1 cellular context compared by ENCODE assay signal in genomic region chr2:162582357-162582798, GRCh38.
TF ChIP-seq lines count a peak whose summit lies in the region.

No MANE protein-coding gene starts in this region.

TF ChIP-seq in HepG2, 621 proteins besides CTCF, POLR2A, EP300 and RAD21 (continued from another document and continues in another):
- TF ChIP-seq, protein P1, sequence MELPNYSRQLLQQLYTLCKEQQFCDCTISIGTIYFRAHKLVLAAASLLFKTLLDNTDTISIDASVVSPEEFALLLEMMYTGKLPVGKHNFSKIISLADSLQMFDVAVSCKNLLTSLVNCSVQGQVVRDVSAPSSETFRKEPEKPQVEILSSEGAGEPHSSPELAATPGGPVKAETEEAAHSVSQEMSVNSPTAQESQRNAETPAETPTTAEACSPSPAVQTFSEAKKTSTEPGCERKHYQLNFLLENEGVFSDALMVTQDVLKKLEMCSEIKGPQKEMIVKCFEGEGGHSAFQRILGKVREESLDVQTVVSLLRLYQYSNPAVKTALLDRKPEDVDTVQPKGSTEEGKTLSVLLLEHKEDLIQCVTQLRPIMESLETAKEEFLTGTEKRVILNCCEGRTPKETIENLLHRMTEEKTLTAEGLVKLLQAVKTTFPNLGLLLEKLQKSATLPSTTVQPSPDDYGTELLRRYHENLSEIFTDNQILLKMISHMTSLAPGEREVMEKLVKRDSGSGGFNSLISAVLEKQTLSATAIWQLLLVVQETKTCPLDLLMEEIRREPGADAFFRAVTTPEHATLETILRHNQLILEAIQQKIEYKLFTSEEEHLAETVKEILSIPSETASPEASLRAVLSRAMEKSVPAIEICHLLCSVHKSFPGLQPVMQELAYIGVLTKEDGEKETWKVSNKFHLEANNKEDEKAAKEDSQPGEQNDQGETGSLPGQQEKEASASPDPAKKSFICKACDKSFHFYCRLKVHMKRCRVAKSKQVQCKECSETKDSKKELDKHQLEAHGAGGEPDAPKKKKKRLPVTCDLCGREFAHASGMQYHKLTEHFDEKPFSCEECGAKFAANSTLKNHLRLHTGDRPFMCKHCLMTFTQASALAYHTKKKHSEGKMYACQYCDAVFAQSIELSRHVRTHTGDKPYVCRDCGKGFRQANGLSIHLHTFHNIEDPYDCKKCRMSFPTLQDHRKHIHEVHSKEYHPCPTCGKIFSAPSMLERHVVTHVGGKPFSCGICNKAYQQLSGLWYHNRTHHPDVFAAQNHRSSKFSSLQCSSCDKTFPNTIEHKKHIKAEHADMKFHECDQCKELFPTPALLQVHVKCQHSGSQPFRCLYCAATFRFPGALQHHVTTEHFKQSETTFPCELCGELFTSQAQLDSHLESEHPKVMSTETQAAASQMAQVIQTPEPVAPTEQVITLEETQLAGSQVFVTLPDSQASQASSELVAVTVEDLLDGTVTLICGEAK (IDR thresholded peaks at IDR 0.05), result no peak
- TF ChIP-seq, protein P1 (CRISPR knock-in tag; IDR thresholded peaks at IDR 0.05), result peak; percentile 86; the same call in 1 of the 2 replicates
- TF ChIP-seq NFYC (CRISPR knock-in tag; IDR thresholded peaks at IDR 0.05) (peak; percentile 44; the same call in 1 of the 2 replicates), TGIF2 (CRISPR knock-in tag; IDR thresholded peaks at IDR 0.05) (peak; percentile 97), IRX3 (CRISPR knock-in tag; IDR thresholded peaks at IDR 0.05; ENCODE audit: borderline replicate concordance, low read depth) (peak; percentile 58; the same call in 1 of the 2 replicates), ZNF33B (CRISPR knock-in tag; IDR thresholded peaks at IDR 0.05) (no peak), NFYB (CRISPR knock-in tag; IDR thresholded peaks at IDR 0.05) (peak; percentile 24; the same call in 1 of the 2 replicates), MTA3 (CRISPR knock-in tag; IDR thresholded peaks at IDR 0.05) (no peak), CREB1 (IDR thresholded peaks at IDR 0.05) (peak; percentile 64), CREB1 (CRISPR knock-in tag; IDR thresholded peaks at IDR 0.05) (peak; percentile 88), MNT (IDR thresholded peaks at IDR 0.05) (no peak), ZNF775 (CRISPR knock-in tag; IDR thresholded peaks at IDR 0.05; ENCODE audit: borderline replicate concordance) (no peak), ATF1 (CRISPR knock-in tag; IDR thresholded peaks at IDR 0.05) (peak; percentile 79), ARNT (IDR thresholded peaks at IDR 0.05) (no peak), ZNF264 (CRISPR knock-in tag; IDR thresholded peaks at IDR 0.05) (peak; percentile 93), PPARG (CRISPR knock-in tag; conservative IDR thresholded peaks at IDR 0.05) (peak; percentile 89), RFXANK (CRISPR knock-in tag; IDR thresholded peaks at IDR 0.05) (0 out of 2 replicates have a peak, but pooled peaks have one; percentile 29), ZNF772 (CRISPR knock-in tag; IDR thresholded peaks at IDR 0.05) (peak; percentile 99), ZNF883 (CRISPR knock-in tag; IDR thresholded peaks at IDR 0.05; ENCODE audit: not compliant biosample characterization) (no peak), MXI1 (IDR thresholded peaks at IDR 0.05; ENCODE audit: borderline replicate concordance, low read depth, low read length) (peak; percentile 84; the same call in 2 of the 3 replicates), ZNF773 (CRISPR knock-in tag; IDR thresholded peaks at IDR 0.05; ENCODE audit: borderline replicate concordance) (no peak), KDM4B (CRISPR knock-in tag; IDR thresholded peaks at IDR 0.05) (peak; percentile 99), TEAD2 (CRISPR knock-in tag; IDR thresholded peaks at IDR 0.05) (no peak), KLF15 (CRISPR knock-in tag; IDR thresholded peaks at IDR 0.05; ENCODE audit: borderline replicate concordance) (no peak), PHF21A (CRISPR knock-in tag; IDR thresholded peaks at IDR 0.05) (peak; percentile 97), ZNF460 (CRISPR knock-in tag; IDR thresholded peaks at IDR 0.05; ENCODE audit: borderline replicate concordance) (peak; percentile 54; the same call in 1 of the 2 replicates), ZNF576 (CRISPR knock-in tag; IDR thresholded peaks at IDR 0.05) (no peak), FOXO1 (CRISPR knock-in tag; IDR thresholded peaks at IDR 0.05) (peak; percentile 100), SRSF9 (IDR thresholded peaks at IDR 0.05; ENCODE audit: borderline replicate concordance, insufficient read depth, low read depth, low read length, poor library complexity, severe bottlenecking) (no peak), ZNF557 (CRISPR knock-in tag; IDR thresholded peaks at IDR 0.05) (no peak), ZNF512B (CRISPR knock-in tag; IDR thresholded peaks at IDR 0.05; ENCODE audit: borderline replicate concordance) (peak; percentile 95; the same call in 1 of the 2 replicates), ZNF235 (CRISPR knock-in tag; IDR thresholded peaks at IDR 0.05; ENCODE audit: borderline replicate concordance) (no peak)
- TF ChIP-seq, protein P2, sequence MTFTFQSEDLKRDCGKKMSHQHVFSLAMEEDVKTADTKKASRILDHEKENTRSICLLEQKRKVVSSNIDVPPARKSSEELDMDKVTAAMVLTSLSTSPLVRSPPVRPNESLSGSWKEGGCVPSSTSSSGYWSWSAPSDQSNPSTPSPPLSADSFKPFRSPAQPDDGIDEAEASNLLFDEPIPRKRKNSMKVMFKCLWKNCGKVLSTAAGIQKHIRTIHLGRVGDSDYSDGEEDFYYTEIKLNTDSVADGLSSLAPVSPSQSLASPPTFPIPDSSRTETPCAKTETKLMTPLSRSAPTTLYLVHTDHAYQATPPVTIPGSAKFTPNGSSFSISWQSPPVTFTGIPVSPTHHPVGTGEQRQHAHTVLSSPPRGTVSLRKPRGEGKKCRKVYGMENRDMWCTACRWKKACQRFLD (CRISPR knock-in tag; IDR thresholded peaks at IDR 0.05; ENCODE audit: borderline replicate concordance), result no peak
- TF ChIP-seq, protein P3, sequence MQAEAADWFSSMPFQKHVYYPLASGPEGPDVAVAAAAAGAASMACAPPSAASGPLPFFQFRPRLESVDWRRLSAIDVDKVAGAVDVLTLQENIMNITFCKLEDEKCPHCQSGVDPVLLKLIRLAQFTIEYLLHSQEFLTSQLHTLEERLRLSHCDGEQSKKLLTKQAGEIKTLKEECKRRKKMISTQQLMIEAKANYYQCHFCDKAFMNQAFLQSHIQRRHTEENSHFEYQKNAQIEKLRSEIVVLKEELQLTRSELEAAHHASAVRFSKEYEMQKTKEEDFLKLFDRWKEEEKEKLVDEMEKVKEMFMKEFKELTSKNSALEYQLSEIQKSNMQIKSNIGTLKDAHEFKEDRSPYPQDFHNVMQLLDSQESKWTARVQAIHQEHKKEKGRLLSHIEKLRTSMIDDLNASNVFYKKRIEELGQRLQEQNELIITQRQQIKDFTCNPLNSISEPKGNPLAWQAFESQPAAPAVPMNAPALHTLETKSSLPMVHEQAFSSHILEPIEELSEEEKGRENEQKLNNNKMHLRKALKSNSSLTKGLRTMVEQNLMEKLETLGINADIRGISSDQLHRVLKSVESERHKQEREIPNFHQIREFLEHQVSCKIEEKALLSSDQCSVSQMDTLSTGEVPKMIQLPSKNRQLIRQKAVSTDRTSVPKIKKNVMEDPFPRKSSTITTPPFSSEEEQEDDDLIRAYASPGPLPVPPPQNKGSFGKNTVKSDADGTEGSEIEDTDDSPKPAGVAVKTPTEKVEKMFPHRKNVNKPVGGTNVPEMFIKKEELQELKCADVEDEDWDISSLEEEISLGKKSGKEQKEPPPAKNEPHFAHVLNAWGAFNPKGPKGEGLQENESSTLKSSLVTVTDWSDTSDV (CRISPR knock-in tag; IDR thresholded peaks at IDR 0.05), result no peak
- TF ChIP-seq, protein P4, sequence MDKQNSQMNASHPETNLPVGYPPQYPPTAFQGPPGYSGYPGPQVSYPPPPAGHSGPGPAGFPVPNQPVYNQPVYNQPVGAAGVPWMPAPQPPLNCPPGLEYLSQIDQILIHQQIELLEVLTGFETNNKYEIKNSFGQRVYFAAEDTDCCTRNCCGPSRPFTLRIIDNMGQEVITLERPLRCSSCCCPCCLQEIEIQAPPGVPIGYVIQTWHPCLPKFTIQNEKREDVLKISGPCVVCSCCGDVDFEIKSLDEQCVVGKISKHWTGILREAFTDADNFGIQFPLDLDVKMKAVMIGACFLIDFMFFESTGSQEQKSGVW (CRISPR knock-in tag; IDR thresholded peaks at IDR 0.05; ENCODE audit: borderline replicate concordance), result no peak
- TF ChIP-seq, protein P5, sequence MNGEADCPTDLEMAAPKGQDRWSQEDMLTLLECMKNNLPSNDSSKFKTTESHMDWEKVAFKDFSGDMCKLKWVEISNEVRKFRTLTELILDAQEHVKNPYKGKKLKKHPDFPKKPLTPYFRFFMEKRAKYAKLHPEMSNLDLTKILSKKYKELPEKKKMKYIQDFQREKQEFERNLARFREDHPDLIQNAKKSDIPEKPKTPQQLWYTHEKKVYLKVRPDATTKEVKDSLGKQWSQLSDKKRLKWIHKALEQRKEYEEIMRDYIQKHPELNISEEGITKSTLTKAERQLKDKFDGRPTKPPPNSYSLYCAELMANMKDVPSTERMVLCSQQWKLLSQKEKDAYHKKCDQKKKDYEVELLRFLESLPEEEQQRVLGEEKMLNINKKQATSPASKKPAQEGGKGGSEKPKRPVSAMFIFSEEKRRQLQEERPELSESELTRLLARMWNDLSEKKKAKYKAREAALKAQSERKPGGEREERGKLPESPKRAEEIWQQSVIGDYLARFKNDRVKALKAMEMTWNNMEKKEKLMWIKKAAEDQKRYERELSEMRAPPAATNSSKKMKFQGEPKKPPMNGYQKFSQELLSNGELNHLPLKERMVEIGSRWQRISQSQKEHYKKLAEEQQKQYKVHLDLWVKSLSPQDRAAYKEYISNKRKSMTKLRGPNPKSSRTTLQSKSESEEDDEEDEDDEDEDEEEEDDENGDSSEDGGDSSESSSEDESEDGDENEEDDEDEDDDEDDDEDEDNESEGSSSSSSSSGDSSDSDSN (CRISPR knock-in tag; IDR thresholded peaks at IDR 0.05), result no peak
- TF ChIP-seq, protein P6, sequence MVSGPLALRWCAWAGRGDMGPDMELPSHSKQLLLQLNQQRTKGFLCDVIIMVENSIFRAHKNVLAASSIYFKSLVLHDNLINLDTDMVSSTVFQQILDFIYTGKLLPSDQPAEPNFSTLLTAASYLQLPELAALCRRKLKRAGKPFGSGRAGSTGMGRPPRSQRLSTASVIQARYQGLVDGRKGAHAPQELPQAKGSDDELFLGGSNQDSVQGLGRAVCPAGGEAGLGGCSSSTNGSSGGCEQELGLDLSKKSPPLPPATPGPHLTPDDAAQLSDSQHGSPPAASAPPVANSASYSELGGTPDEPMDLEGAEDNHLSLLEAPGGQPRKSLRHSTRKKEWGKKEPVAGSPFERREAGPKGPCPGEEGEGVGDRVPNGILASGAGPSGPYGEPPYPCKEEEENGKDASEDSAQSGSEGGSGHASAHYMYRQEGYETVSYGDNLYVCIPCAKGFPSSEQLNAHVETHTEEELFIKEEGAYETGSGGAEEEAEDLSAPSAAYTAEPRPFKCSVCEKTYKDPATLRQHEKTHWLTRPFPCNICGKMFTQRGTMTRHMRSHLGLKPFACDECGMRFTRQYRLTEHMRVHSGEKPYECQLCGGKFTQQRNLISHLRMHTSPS (CRISPR knock-in tag; IDR thresholded peaks at IDR 0.05; ENCODE audit: low read depth), result peak; percentile 96
